22 cellular contexts compared by ENCODE assay signal in genomic region chr20:38766071-38766470, GRCh38. TPM values are rescaled to one million over a fixed set of nuclear protein-coding genes. Genes with fewer than 3 reads are reported as not detected.
"Had no signal": no experiment of that assay in that cellular context is flagged by ENCODE, and none has a peak within 500 bp of the region (broad histone marks: within the 10 kb centered on the region; RNA-seq: fewer than 3 reads in every experiment).

No MANE protein-coding gene starts in this region.

- H3K27me3 ChIP-seq: colonic mucosa, tibial nerve, vagina had no signal

- H3K36me3 ChIP-seq: colonic mucosa had no signal

- H3K4me3 ChIP-seq: colonic mucosa, lung, tibial nerve, vagina had no signal

- DNase-seq: activated CD4-positive, alpha-beta memory T cell treated with anti-CD3 and anti-CD28 coated beads, Interleukin-2, amount 10 ng/mL, durations not matched to agents 7 days and 5 days; activated CD4-positive, alpha-beta T cell treated with anti-CD3 and anti-CD28 coated beads for 36 hours; activated CD8-positive, alpha-beta memory T cell treated with anti-CD3 and anti-CD28 coated beads, Interleukin-2, amount 50 U/mL, for 4 hours; activated naive CD4-positive, alpha-beta T cell treated with anti-CD3 and anti-CD28 coated beads for 36 hours; colonic mucosa; effector CD8-positive, alpha-beta T cell; hippocampal formation; left cardiac atrium; naive B cell; stimulated activated CD4-positive, alpha-beta T cell treated with anti-CD3 and anti-CD28 coated beads, Interleukin-15, amount 100 ng/mL, for 24 hours; stimulated activated CD4-positive, alpha-beta T cell treated with anti-CD3 and anti-CD28 coated beads, Interleukin-4, amount 100 ng/mL, for 4 hours; stimulated activated naive CD8-positive, alpha-beta T cell treated with anti-CD3 and anti-CD28 coated beads, Interleukin-15, amount 100 ng/mL, for 72 hours; T1000 had no signal

- H3K27ac Mint-ChIP-seq: activated CD4-positive, alpha-beta memory T cell treated with anti-CD3 and anti-CD28 coated beads, Interleukin-2, amount 10 ng/mL, durations not matched to agents 7 days and 5 days; activated CD4-positive, alpha-beta T cell treated with anti-CD3 and anti-CD28 coated beads for 36 hours; activated naive CD4-positive, alpha-beta T cell treated with anti-CD3 and anti-CD28 coated beads for 36 hours; activated T-helper 1 cell treated with anti-CD3 and anti-CD28 coated beads, Interleukin-12 subunit alpha, Interleukin-12 subunit beta, Interleukin-2, Interleukin-4 antibody, amounts not matched to agents 30 ng/mL and 10 ng/mL and 1 ng/mL, durations not matched to agents 14 hours and 24 hours and 36 hours; naive B cell; stimulated activated naive CD8-positive, alpha-beta T cell treated with anti-CD3 and anti-CD28 coated beads, Interleukin-15, amount 100 ng/mL, for 72 hours had no signal

- H3K27ac ChIP-seq: colonic mucosa, parathyroid adenoma, tibial nerve, vagina, VCaP had no signal

- H3K9me3 ChIP-seq: colonic mucosa, tibial nerve, vagina had no signal

- H3K27me3 Mint-ChIP-seq: activated CD4-positive, alpha-beta memory T cell treated with anti-CD3 and anti-CD28 coated beads, Interleukin-2, amount 10 ng/mL, durations not matched to agents 7 days and 5 days; activated CD4-positive, alpha-beta T cell treated with anti-CD3 and anti-CD28 coated beads for 36 hours; naive B cell; stimulated activated naive CD8-positive, alpha-beta T cell treated with anti-CD3 and anti-CD28 coated beads, Interleukin-15, amount 100 ng/mL, for 72 hours had no signal

- H3K4me1 ChIP-seq: colonic mucosa, parathyroid adenoma had no signal

- H2AFZ ChIP-seq: parathyroid adenoma had no signal

- FAIRE-seq: bronchial epithelial cell had no signal

- H3K9me3 Mint-ChIP-seq: activated CD4-positive, alpha-beta memory T cell treated with anti-CD3 and anti-CD28 coated beads, Interleukin-2, amount 10 ng/mL, durations not matched to agents 7 days and 5 days; activated naive CD4-positive, alpha-beta T cell treated with anti-CD3 and anti-CD28 coated beads for 36 hours; activated T-helper 1 cell treated with anti-CD3 and anti-CD28 coated beads, Interleukin-12 subunit alpha, Interleukin-12 subunit beta, Interleukin-2, Interleukin-4 antibody, amounts not matched to agents 30 ng/mL and 10 ng/mL and 1 ng/mL, durations not matched to agents 14 hours and 24 hours and 36 hours; naive B cell; stimulated activated naive CD8-positive, alpha-beta T cell treated with anti-CD3 and anti-CD28 coated beads, Interleukin-15, amount 100 ng/mL, for 72 hours had no signal

- H3K4me3 Mint-ChIP-seq: activated CD4-positive, alpha-beta memory T cell treated with anti-CD3 and anti-CD28 coated beads, Interleukin-2, amount 10 ng/mL, durations not matched to agents 7 days and 5 days; activated CD4-positive, alpha-beta T cell treated with anti-CD3 and anti-CD28 coated beads for 36 hours; activated naive CD4-positive, alpha-beta T cell treated with anti-CD3 and anti-CD28 coated beads for 36 hours; activated T-helper 1 cell treated with anti-CD3 and anti-CD28 coated beads, Interleukin-12 subunit alpha, Interleukin-12 subunit beta, Interleukin-2, Interleukin-4 antibody, amounts not matched to agents 30 ng/mL and 10 ng/mL and 1 ng/mL, durations not matched to agents 14 hours and 24 hours and 36 hours; naive B cell; stimulated activated naive CD8-positive, alpha-beta T cell treated with anti-CD3 and anti-CD28 coated beads, Interleukin-15, amount 100 ng/mL, for 72 hours had no signal

- ATAC-seq: left cardiac atrium; stimulated activated naive CD8-positive, alpha-beta T cell treated with anti-CD3 and anti-CD28 coated beads, Interleukin-15, amount 100 ng/mL, for 72 hours had no signal

- H3K9ac ChIP-seq: parathyroid adenoma had no signal

- H3K79me2 ChIP-seq: parathyroid adenoma had no signal

RNA-seq across cellular contexts. Expression of gene SLC32A1, which starts 41.8 kb away (rescaled TPM):
- total RNA-seq: activated CD4-positive, alpha-beta memory T cell treated with anti-CD3 and anti-CD28 coated beads, Interleukin-2, amount 10 ng/mL, durations not matched to agents 7 days and 5 days; activated CD4-positive, alpha-beta T cell treated with anti-CD3 and anti-CD28 coated beads for 36 hours; activated naive CD4-positive, alpha-beta T cell treated with anti-CD3 and anti-CD28 coated beads for 36 hours; activated T-helper 1 cell treated with anti-CD3 and anti-CD28 coated beads, Interleukin-12 subunit alpha, Interleukin-12 subunit beta, Interleukin-2, Interleukin-4 antibody, amounts not matched to agents 30 ng/mL and 10 ng/mL and 1 ng/mL, durations not matched to agents 14 hours and 24 hours and 36 hours; colonic mucosa; left cardiac atrium; lung; renal cortical epithelial cell; skeletal muscle tissue; tibial nerve; vagina had no signal
- polyA plus RNA-seq: lung had no signal
